ENCODE assay signal across 17 cellular contexts in the genomic region with DNA sequence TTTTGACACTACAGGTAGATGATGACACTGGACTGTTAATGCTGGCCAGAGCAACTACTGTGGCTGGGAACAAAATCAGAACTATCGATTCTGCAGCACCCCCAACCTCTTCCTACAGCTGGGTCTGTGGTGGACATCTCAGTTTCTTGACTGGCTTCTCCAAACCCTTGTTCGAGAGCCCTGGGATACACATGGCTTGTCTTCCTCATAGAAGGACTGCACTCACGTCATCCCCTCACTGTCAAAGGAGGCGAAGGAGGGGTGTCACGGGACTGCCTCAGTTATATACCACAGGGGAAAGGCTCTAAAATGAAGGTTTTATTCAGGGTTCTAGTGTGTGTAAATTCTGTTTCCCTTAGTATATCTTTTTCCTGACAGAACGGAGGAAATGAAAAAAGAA. TPM values are rescaled to one million over a fixed set of nuclear protein-coding genes. Genes with fewer than 3 reads are reported as not detected.
DNase-seq lines count a peak whose midpoint lies in the region; ATAC-seq and TF ChIP-seq lines count a peak whose summit lies in the region.
"Had no signal": no experiment of that assay in that cellular context is flagged by ENCODE, and none has a peak within 500 bp of the region (broad histone marks: within the 10 kb centered on the region; RNA-seq: fewer than 3 reads in every experiment).

No MANE protein-coding gene starts in this region.

- H3K4me1 ChIP-seq in muscle layer of duodenum (ENCODE audit: control insufficient read depth in 1 of 2, insufficient read depth in 2 of 2, low read length in 2 of 2) (peaks cover 32 to 62% of the 10 kb centered on the region in 2 donors), testis (peaks cover 47% of the 10 kb centered on the region)

- intact Hi-C loops in testis (cut with DNase I; ENCODE audit: low total_unique reads) = no loop called here

- H3K4me3 ChIP-seq in muscle layer of duodenum (ENCODE audit: low read depth in 1 of 2, low read length in 2 of 2) (peak overlapping the region in 1 of 2 donors; percentile 28), testis (no peak overlapping the region), brain microvascular endothelial cell (ENCODE audit: low read depth, low read length) (no peak overlapping the region)

- TF ChIP-seq POLR2A in testis (IDR thresholded peaks at IDR 0.05) = no peak

- H3K27me3 Mint-ChIP-seq in activated T-helper 17 cell treated with anti-CD3 and anti-CD28 coated beads, Interleukin-2, amount 50 U/mL, for 72 hours = no peaks in the 10 kb centered on the region
- H3K27me3 Mint-ChIP-seq: activated naive CD8-positive, alpha-beta T cell treated with anti-CD3 and anti-CD28 coated beads for 36 hours; stimulated activated memory B cell treated with anti-CD40 and anti-IgM and Interleukin-4, amounts not matched to agents 10 μg/mL and 1 μg/mL and 100 μg/mL, for 72 hours had no signal

- WGBS in testis, 2 donors = 74 to 75% methylated on average over 6 of the region's 6 CpGs

- H3K9me3 ChIP-seq in muscle layer of duodenum (ENCODE audit: control insufficient read depth in 1 of 2, low read length in 2 of 2) (no peaks in the 10 kb centered on the region), testis (no peaks in the 10 kb centered on the region)
- H3K9me3 ChIP-seq: Caco-2 had no signal

- H3K27ac ChIP-seq in muscle layer of duodenum (ENCODE audit: low read length) (peak overlapping the region; percentile 17), testis (peak overlapping the region; percentile 79 to 80), substantia nigra (ENCODE audit: low read depth, low read length, poor library complexity, severe bottlenecking) (no peak overlapping the region), brain microvascular endothelial cell (no peak overlapping the region)

- in situ Hi-C loops in brain microvascular endothelial cell (cut with HindIII; ENCODE audit: low pct_ligation_motif_present, low sequenced_read_pairs) = no loop called here

- peaks cover 9 to 27% of the 10 kb centered on the region in 2 donors for H3K36me3 ChIP-seq in muscle layer of duodenum (ENCODE audit: control insufficient read depth in 1 of 2, insufficient read depth in 2 of 2, low read length in 2 of 2)
- no peaks in the 10 kb centered on the region for H3K36me3 ChIP-seq in testis (ENCODE audit: low read depth, missing control alignments)
- H3K36me3 ChIP-seq in brain microvascular endothelial cell (replicated peaks) = peaks cover 24% of the 10 kb centered on the region

- peaks cover 95% of the 10 kb centered on the region for H3K36me3 Mint-ChIP-seq in activated T-helper 17 cell treated with anti-CD3 and anti-CD28 coated beads, Interleukin-2, amount 50 U/mL, for 72 hours (ENCODE audit: low read depth)

- ATAC-seq in activated T-helper 17 cell treated with anti-CD3 and anti-CD28 coated beads, Interleukin-2, amount 50 U/mL, for 72 hours (replicated peaks) = no peak
- peak; percentile 14 for ATAC-seq in esophagus mucosa
- ATAC-seq: left colon; stimulated activated memory B cell treated with anti-CD40 and anti-IgM and Interleukin-4, amounts not matched to agents 10 μg/mL and 1 μg/mL and 100 μg/mL, for 72 hours had no signal

- peak overlapping the region; percentile 47 for H3K27ac Mint-ChIP-seq in activated T-helper 17 cell treated with anti-CD3 and anti-CD28 coated beads, Interleukin-2, amount 50 U/mL, for 72 hours
- H3K27ac Mint-ChIP-seq: activated naive CD8-positive, alpha-beta T cell treated with anti-CD3 and anti-CD28 coated beads for 36 hours; stimulated activated memory B cell treated with anti-CD40 and anti-IgM and Interleukin-4, amounts not matched to agents 10 μg/mL and 1 μg/mL and 100 μg/mL, for 72 hours had no signal

- no peaks in the 10 kb centered on the region for H3K9me3 Mint-ChIP-seq in activated T-helper 17 cell treated with anti-CD3 and anti-CD28 coated beads, Interleukin-2, amount 50 U/mL, for 72 hours
- H3K9me3 Mint-ChIP-seq: activated naive CD8-positive, alpha-beta T cell treated with anti-CD3 and anti-CD28 coated beads for 36 hours; stimulated activated memory B cell treated with anti-CD40 and anti-IgM and Interleukin-4, amounts not matched to agents 10 μg/mL and 1 μg/mL and 100 μg/mL, for 72 hours had no signal

- no peak overlapping the region for H3K4me3 Mint-ChIP-seq in activated T-helper 17 cell treated with anti-CD3 and anti-CD28 coated beads, Interleukin-2, amount 50 U/mL, for 72 hours
- H3K4me3 Mint-ChIP-seq: activated naive CD8-positive, alpha-beta T cell treated with anti-CD3 and anti-CD28 coated beads for 36 hours; stimulated activated memory B cell treated with anti-CD40 and anti-IgM and Interleukin-4, amounts not matched to agents 10 μg/mL and 1 μg/mL and 100 μg/mL, for 72 hours had no signal

- H3K27me3 ChIP-seq in muscle layer of duodenum (ENCODE audit: low read depth, low read length) = no peaks in the 10 kb centered on the region
- H3K27me3 ChIP-seq in testis = no peaks in the 10 kb centered on the region
- no peaks in the 10 kb centered on the region for H3K27me3 ChIP-seq in brain microvascular endothelial cell (replicated peaks)

- peaks cover 18% of the 10 kb centered on the region for H3K4me1 Mint-ChIP-seq in activated T-helper 17 cell treated with anti-CD3 and anti-CD28 coated beads, Interleukin-2, amount 50 U/mL, for 72 hours

- DNase-seq in testis (no peak), substantia nigra (lab: John Stamatoyannopoulos, UW) (no peak), brain microvascular endothelial cell (no peak), AML-193 (lab: John Stamatoyannopoulos, UW) (no peak)
- DNase-seq: activated CD4-positive, alpha-beta T cell treated with anti-CD3 and anti-CD28 coated beads, Interleukin-2, amount 50 U/mL, for 48 hours; activated naive CD8-positive, alpha-beta T cell treated with anti-CD3 and anti-CD28 coated beads for 36 hours; Caco-2; effector memory CD4-positive, alpha-beta T cell; left colon; NCI-H146; NCI-H345; stimulated activated CD4-positive, alpha-beta T cell treated with anti-CD3 and anti-CD28 coated beads, Interleukin-12 subunit alpha, Interleukin-12 subunit beta, amount 100 ng/mL, for 4 hours; SW 1271 had no signal

- no peak for TF ChIP-seq CTCF in testis (IDR thresholded peaks at IDR 0.05)
- TF ChIP-seq CTCF in brain microvascular endothelial cell (IDR thresholded peaks at IDR 0.05; ENCODE audit: low read depth, low read length, missing control alignments) = no peak

RNA-seq across cellular contexts. Expression of a gene that starts 44.9 kb away (rescaled TPM):
- 100 to 1,000 TPM in 1 of 2 donors, 10 to 100 TPM in 1; 86.1 to 119 TPM for total RNA-seq in activated T-helper 17 cell treated with anti-CD3 and anti-CD28 coated beads, Interleukin-2, amount 50 U/mL, for 72 hours
- total RNA-seq in esophagus mucosa (61.9 TPM), testis (10 to 100 TPM; 39.9 to 49.4 TPM)
- 41.9 TPM for polyA plus RNA-seq in testis (ENCODE audit: insufficient read depth, low read depth, low replicate concordance)

Comparison
In these comparisons a context has a peak if more than half of its experiments do, and no peak if none do; other contexts are left out.
1. H3K27ac ChIP-seq: peak in muscle layer of duodenum (single experiment) and testis (2 of 2); none in substantia nigra (single experiment) and brain microvascular endothelial cell (single experiment).